1 cellular context compared by ENCODE assay signal in genomic region chr9:94563548-94563947, GRCh38.
TF ChIP-seq lines count a peak whose summit lies in the region.

No MANE protein-coding gene starts in this region.

TF ChIP-seq in HepG2, 621 proteins besides CTCF, POLR2A, EP300 and RAD21 (continued from another document):
- TF ChIP-seq SIN3A (IDR thresholded peaks at IDR 0.05; ENCODE audit: borderline replicate concordance, low read depth, low read length) (no peak), UBTF (CRISPR knock-in tag; IDR thresholded peaks at IDR 0.05) (no peak), THAP8 (CRISPR knock-in tag; IDR thresholded peaks at IDR 0.05; ENCODE audit: borderline replicate concordance) (no peak), FOXA1 (IDR thresholded peaks at IDR 0.05) (no peak), FOXA1 (CRISPR knock-in tag; IDR thresholded peaks at IDR 0.05) (0 out of 2 replicates have a peak, but pooled peaks have one; percentile 6), IRF1 (CRISPR knock-in tag; IDR thresholded peaks at IDR 0.05; ENCODE audit: low read depth) (no peak), GATA4 (IDR thresholded peaks at IDR 0.05; ENCODE audit: borderline replicate concordance, low read depth) (no peak), ZNF12 (CRISPR knock-in tag; IDR thresholded peaks at IDR 0.05) (0 out of 2 replicates have a peak, but pooled peaks have one; percentile 25), DMAP1 (CRISPR knock-in tag; IDR thresholded peaks at IDR 0.05) (no peak)
TF ChIP-seq in HepG2: peak in this region for 2.
